Comparison of ENCODE assay signal across 8 cellular contexts in the genomic region with DNA sequence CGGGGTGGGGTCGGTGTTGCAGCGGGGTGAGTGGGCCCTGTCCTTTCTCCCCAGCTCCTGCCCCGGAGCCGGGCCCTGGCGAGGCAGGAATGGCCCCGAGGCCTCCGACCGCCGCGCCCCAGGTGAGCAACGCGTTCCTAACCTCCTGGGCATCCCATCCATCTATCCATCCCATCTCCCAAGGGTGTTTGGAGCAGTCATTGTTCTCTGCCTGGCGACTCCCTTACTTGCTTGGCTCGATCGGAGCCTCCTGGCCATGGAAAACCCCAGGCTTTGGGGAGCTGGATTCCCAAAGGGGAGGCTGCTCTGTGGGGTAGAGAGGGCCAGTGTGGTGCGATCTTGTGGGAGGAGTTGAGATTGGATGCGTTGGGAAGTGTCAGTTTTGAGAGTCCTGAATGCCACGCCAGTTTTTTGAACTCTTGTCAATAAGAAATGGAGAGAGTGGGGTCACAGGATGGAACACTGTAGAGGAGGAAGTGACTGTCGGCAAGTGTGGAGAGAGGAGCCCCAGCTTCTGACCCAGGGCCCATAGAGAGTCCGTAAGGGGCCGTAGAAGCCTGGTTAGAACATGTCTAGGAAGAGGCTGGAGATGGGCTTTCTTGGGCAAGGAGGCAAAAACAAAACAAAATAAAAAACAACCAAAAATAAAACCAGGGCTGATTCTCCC. TPM values are rescaled to one million over a fixed set of nuclear protein-coding genes. Genes with fewer than 3 reads are reported as not detected.
DNase-seq lines count a peak whose midpoint lies in the region; ATAC-seq, FAIRE-seq and TF ChIP-seq lines count a peak whose summit lies in the region.

No MANE protein-coding gene starts in this region.

- DNase-seq in stimulated activated naive CD4-positive, alpha-beta T cell (lab: John Stamatoyannopoulos, UW): peak in 4 of 6 experiments; percentile 26 to 38 (median 31)
- no peak for DNase-seq in stimulated activated naive CD4-positive, alpha-beta T cell treated with Interleukin-2 at 50 U/mL for 16 hours (lab: John Stamatoyannopoulos, UW)
- peak; percentile 25 for DNase-seq in activated CD4-positive, alpha-beta memory T cell treated with anti-CD3 and anti-CD28 coated beads for 36 hours
- DNase-seq in activated CD4-positive, CD25-positive, alpha-beta regulatory T cell treated with anti-CD3 and anti-CD28 coated beads, Interleukin-2, amount 50 U/mL, for 72 hours: no peak
- no peak for DNase-seq in RCC 7860 (ENCODE audit: low spot score)

- H3K4me1 Mint-ChIP-seq in activated CD4-positive, alpha-beta memory T cell treated with anti-CD3 and anti-CD28 coated beads for 36 hours (ENCODE audit: low read depth): peaks cover 16% of the 10 kb centered on the region

- peaks cover 50% of the 10 kb centered on the region for H3K36me3 Mint-ChIP-seq in activated CD4-positive, alpha-beta memory T cell treated with anti-CD3 and anti-CD28 coated beads for 36 hours

- H3K4me2 ChIP-seq in parathyroid adenoma (ENCODE audit: low read length): peak overlapping the region; percentile 98

- peak overlapping the region; percentile 96 for H3K27ac Mint-ChIP-seq in activated CD4-positive, alpha-beta memory T cell treated with anti-CD3 and anti-CD28 coated beads for 36 hours

- no peak for TF ChIP-seq POLR2A in gastroesophageal sphincter (IDR thresholded peaks at IDR 0.05)

- peaks cover 21% of the 10 kb centered on the region for H3K36me3 ChIP-seq in HUES48 (ENCODE audit: control insufficient read depth, insufficient read depth, low read length)
- peaks cover 0 to 35% of the 10 kb centered on the region in 2 donors for H3K36me3 ChIP-seq in gastroesophageal sphincter
- H3K36me3 ChIP-seq in parathyroid adenoma (ENCODE audit: control insufficient read depth, insufficient read depth, low read length): no peaks in the 10 kb centered on the region

- peak overlapping the region; percentile 94 for H3K4me3 Mint-ChIP-seq in activated CD4-positive, alpha-beta memory T cell treated with anti-CD3 and anti-CD28 coated beads for 36 hours

- peaks cover 5% of the 10 kb centered on the region for H3K9me3 Mint-ChIP-seq in activated CD4-positive, alpha-beta memory T cell treated with anti-CD3 and anti-CD28 coated beads for 36 hours

- H3K9ac ChIP-seq in HUES48 (ENCODE audit: low read depth, low read length): peak overlapping the region; percentile 59; the same call in 1 of the 2 replicates
- H3K9ac ChIP-seq in parathyroid adenoma: no peak overlapping the region

- POLR2A ChIA-PET in activated CD4-positive, alpha-beta memory T cell treated with anti-CD3 and anti-CD28 coated beads for 36 hours (lab: Charles Lee): interaction anchor here (1.0 to 1.2 kb wide), 2 partner anchors 16 to 128 kb away, joined by 3 to 4 read pairs; no protein-coding TSS in a partner anchor

- WGBS in gastroesophageal sphincter (ENCODE audit: low coverage in 1 of 2), 2 donors: 12 to 76% methylated on average over 3 to 6 of the region's 22 CpGs

- H3K79me2 ChIP-seq in parathyroid adenoma: peaks cover 21% of the 10 kb centered on the region

- no peaks in the 10 kb centered on the region for H3K27me3 Mint-ChIP-seq in activated CD4-positive, alpha-beta memory T cell treated with anti-CD3 and anti-CD28 coated beads for 36 hours

- peak; percentile 15 for ATAC-seq in gastroesophageal sphincter

- TF ChIP-seq CTCF in gastroesophageal sphincter (IDR thresholded peaks at IDR 0.05) (no peak), parathyroid adenoma (IDR thresholded peaks at IDR 0.05) (no peak)

- no peak for FAIRE-seq in RCC 7860 (lab: Jason Lieb, UNC)

- H2AFZ ChIP-seq in parathyroid adenoma: peak overlapping the region; percentile 66

- TF ChIP-seq EP300 in gastroesophageal sphincter (IDR thresholded peaks at IDR 0.05): no peak

- H3K27ac ChIP-seq in HUES48 (ENCODE audit: low read depth, low read length) (no peak overlapping the region), gastroesophageal sphincter (peak overlapping the region in 3 of 4 donors; percentile 70 to 86 (median 74)), parathyroid adenoma (no peak overlapping the region)

- no peaks in the 10 kb centered on the region for H3K27me3 ChIP-seq in HUES48 (ENCODE audit: control insufficient read depth, insufficient read depth, low read length)
- no peaks in the 10 kb centered on the region for H3K27me3 ChIP-seq in gastroesophageal sphincter
- H3K27me3 ChIP-seq in parathyroid adenoma (ENCODE audit: control insufficient read depth, insufficient read depth, low read length): no peaks in the 10 kb centered on the region

- H3K9me3 ChIP-seq in HUES48 (ENCODE audit: control insufficient read depth, insufficient read depth, low read length) (no peaks in the 10 kb centered on the region), gastroesophageal sphincter (no peaks in the 10 kb centered on the region), parathyroid adenoma (ENCODE audit: control insufficient read depth, low read length) (no peaks in the 10 kb centered on the region)

- H3K4me3 ChIP-seq in HUES48 (ENCODE audit: low read depth, low read length) (peak overlapping the region; percentile 91), gastroesophageal sphincter (peak overlapping the region; percentile 77 to 93), parathyroid adenoma (ENCODE audit: low read depth, low read length) (peak overlapping the region; percentile 49)

- H3K4me1 ChIP-seq in HUES48 (ENCODE audit: control insufficient read depth, insufficient read depth, low read length) (no peaks in the 10 kb centered on the region), gastroesophageal sphincter (peaks cover 0 to 9% (median 0%) of the 10 kb centered on the region in 3 donors), parathyroid adenoma (peaks cover 5% of the 10 kb centered on the region)

- intact Hi-C loops in activated CD4-positive, alpha-beta memory T cell treated with anti-CD3 and anti-CD28 coated beads for 36 hours (cut with micrococcal nuclease): loop anchor here (1.0 to 10.0 kb wide), 2 partner anchors 10 to 215 kb away; no protein-coding TSS in a partner anchor

- CTCF ChIA-PET in activated CD4-positive, alpha-beta memory T cell treated with anti-CD3 and anti-CD28 coated beads for 36 hours (lab: Charles Lee): interaction anchor here (0.7 to 3.9 kb wide), 3 partner anchors 11 to 158 kb away, joined by 3 to 29 read pairs (median 3); no protein-coding TSS in a partner anchor

RNA-seq across cellular contexts. Expression of a gene that starts 0.7 kb away (rescaled TPM):
- 10 to 100 TPM; 36.6 to 40.2 TPM for total RNA-seq in activated CD4-positive, alpha-beta memory T cell treated with anti-CD3 and anti-CD28 coated beads for 36 hours
- total RNA-seq in gastroesophageal sphincter: 10 to 100 TPM; 21.3 to 38.2 (median 27.3) TPM

Comparison
In these comparisons a context has a peak if more than half of its experiments do, and no peak if none do; other contexts are left out.
1. DNase-seq: peak in stimulated activated naive CD4-positive, alpha-beta T cell (4 of 6) and activated CD4-positive, alpha-beta memory T cell treated with anti-CD3 and anti-CD28 coated beads for 36 hours (single experiment); none in stimulated activated naive CD4-positive, alpha-beta T cell treated with Interleukin-2 at 50 U/mL for 16 hours (single experiment), activated CD4-positive, CD25-positive, alpha-beta regulatory T cell treated with anti-CD3 and anti-CD28 coated beads, Interleukin-2, amount 50 U/mL, for 72 hours (single experiment) and RCC 7860 (single experiment).
2. H3K27ac ChIP-seq: peak in gastroesophageal sphincter (3 of 4); none in HUES48 (single experiment) and parathyroid adenoma (single experiment).
3. Peak in every context shown above with its lines, with median percentiles within 50 percentile points of each other: H3K4me3 ChIP-seq.